Comparison of ENCODE assay signal across 2 cellular contexts in genomic region chr10:80283536-80284199, GRCh38.
TF ChIP-seq lines count a peak whose summit lies in the region.

No MANE protein-coding gene starts in this region.

TF ChIP-seq in K562, 482 proteins besides CTCF, POLR2A, EP300 and RAD21:
- TF ChIP-seq CBFA2T3 (IDR thresholded peaks at IDR 0.05) (0 out of 2 replicates have a peak, but pooled peaks have one; percentile 15), SMARCE1 (IDR thresholded peaks at IDR 0.05) (no peak)

TF ChIP-seq in liver, 16 proteins besides CTCF, POLR2A, EP300 and RAD21:
- no peak for TF ChIP-seq YY1 (IDR thresholded peaks at IDR 0.05)
- no peak for TF ChIP-seq FOXA2 (IDR thresholded peaks at IDR 0.05)
- TF ChIP-seq HNF4A (conservative IDR thresholded peaks at IDR 0.05), result no peak
- TF ChIP-seq FOXA1 (IDR thresholded peaks at IDR 0.05), result no peak
- no peak for TF ChIP-seq ZBTB33 (IDR thresholded peaks at IDR 0.05)
- TF ChIP-seq ATF3 (IDR thresholded peaks at IDR 0.05), result no peak
- no peak for TF ChIP-seq GABPA (IDR thresholded peaks at IDR 0.05 in 1 of 2, conservative IDR thresholded peaks at IDR 0.05 in 1 of 2)
- TF ChIP-seq EGR1 (IDR thresholded peaks at IDR 0.05; ENCODE audit: low read depth in 2 of 2), result no peak
